ENCODE assay signal across 18 cellular contexts in genomic region chr6:140230282-140230681, GRCh38.
A peak's percentile ranks its signal among the peaks of the same experiment; 100 is the strongest.
DNase-seq lines count a peak whose midpoint lies in the region; ATAC-seq and TF ChIP-seq lines count a peak whose summit lies in the region.
"Had no signal": no experiment of that assay in that cellular context is flagged by ENCODE, and none has a peak within 500 bp of the region (broad histone marks: within the 10 kb centered on the region; RNA-seq: fewer than 3 reads in every experiment).

No MANE protein-coding gene starts in this region.

- H4K91ac ChIP-seq in mesenchymal stem cell (ENCODE audit: low read length) = peak overlapping the region; percentile 50

- H3K36me3 ChIP-seq in mesenchymal stem cell (ENCODE audit: control insufficient read depth in 1 of 2, insufficient read depth in 2 of 2, low read depth in 1 of 2, low read length in 2 of 2) = no peaks in the 10 kb centered on the region
- H3K36me3 ChIP-seq: BE2C had no signal

- no peaks in the 10 kb centered on the region for H3K27me3 ChIP-seq in mesenchymal stem cell (ENCODE audit: control insufficient read depth in 1 of 2, insufficient read depth in 1 of 2, low read length in 2 of 2)
- H3K27me3 ChIP-seq: BE2C had no signal

- DNase-seq in NCI-H1417 (lab: John Stamatoyannopoulos, UW) = peak in 2 of 3 experiments; percentile 12 to 24
- DNase-seq in NCI-H1417 treated with DMSO at 0.1 percent for 48 hours (lab: John Stamatoyannopoulos, UW) = no peak
- DNase-seq in mesenchymal stem cell = no peak
- no peak for DNase-seq in NCI-H1436 (lab: John Stamatoyannopoulos, UW)
- no peak for DNase-seq in NCI-H1092 treated with DMSO at 0.1 percent for 48 hours (lab: John Stamatoyannopoulos, UW)
- no peak for DNase-seq in iPS-NIHi11 (ENCODE audit: low spot score)
- DNase-seq: 8988T; BE2C; CD4-positive, alpha-beta memory T cell; GDM1; MM.1S; NCI-H1105; NCI-H1930; NCI-H2171; NCI-H446; NCI-H748 treated with DMSO at 0.1 percent for 48 hours had no signal

- peaks cover 9% of the 10 kb centered on the region for H3K9me3 ChIP-seq in mesenchymal stem cell (ENCODE audit: control insufficient read depth, low read length)
- H3K9me3 ChIP-seq: BE2C had no signal

- H3K14ac ChIP-seq in mesenchymal stem cell (ENCODE audit: low read length in 2 of 2) = no peak overlapping the region

- no peaks in the 10 kb centered on the region for H3K79me1 ChIP-seq in mesenchymal stem cell (replicated peaks; ENCODE audit: low read length, poor library complexity, severe bottlenecking)

- H2BK120ac ChIP-seq in mesenchymal stem cell (ENCODE audit: low read depth, low read length) = no peak overlapping the region

- no peak for ATAC-seq in GM21447 (IDR thresholded peaks at IDR 0.05; ENCODE audit: unreplicated experiment)

- H2AK5ac ChIP-seq in mesenchymal stem cell (ENCODE audit: low read length, severe bottlenecking) = no peak overlapping the region

- no peak overlapping the region for H2BK15ac ChIP-seq in mesenchymal stem cell (ENCODE audit: low read depth, poor library complexity, severe bottlenecking)

- no peak overlapping the region for H3K9ac ChIP-seq in mesenchymal stem cell (ENCODE audit: low read length)

- H3K4me2 ChIP-seq in mesenchymal stem cell (ENCODE audit: low read length, poor library complexity, severe bottlenecking) = no peak overlapping the region

- no peak overlapping the region for H2AFZ ChIP-seq in mesenchymal stem cell (ENCODE audit: low read depth, low read length)

- no peak for TF ChIP-seq CTCF in VCaP (conservative IDR thresholded peaks at IDR 0.05)

- no peak overlapping the region for H3K4me3 ChIP-seq in mesenchymal stem cell (ENCODE audit: insufficient read depth in 1 of 2, low read depth in 1 of 2, low read length in 2 of 2)

- H3K23ac ChIP-seq in mesenchymal stem cell (ENCODE audit: low read length in 2 of 2) = no peak overlapping the region

- no peak overlapping the region for H2BK12ac ChIP-seq in mesenchymal stem cell (ENCODE audit: low read length in 2 of 2)

- WGBS in mesenchymal stem cell = 54% methylated on average over 2 of the region's 2 CpGs

- H3K27ac ChIP-seq in VCaP (peak overlapping the region; percentile 38; the same call in 1 of the 2 replicates), mesenchymal stem cell (ENCODE audit: low read length, poor library complexity, severe bottlenecking) (no peak overlapping the region)

- H3K4me1 ChIP-seq in mesenchymal stem cell (ENCODE audit: control insufficient read depth, insufficient read depth, low read depth, low read length) = no peaks in the 10 kb centered on the region

- no peak overlapping the region for H3K4ac ChIP-seq in mesenchymal stem cell (ENCODE audit: low read depth in 1 of 2, low read length in 2 of 2)

- no peak overlapping the region for H4K8ac ChIP-seq in mesenchymal stem cell (ENCODE audit: low read length)

- H3K18ac ChIP-seq in mesenchymal stem cell (ENCODE audit: low read depth in 1 of 2, low read length in 2 of 2) = no peak overlapping the region

- H2BK5ac ChIP-seq in mesenchymal stem cell (ENCODE audit: low read depth, low read length, poor library complexity, severe bottlenecking) = no peak overlapping the region

Comparison
In these comparisons a context has a peak if more than half of its experiments do, and no peak if none do; other contexts are left out.
1. DNase-seq: peak in NCI-H1417 (2 of 3); none in NCI-H1417 treated with DMSO at 0.1 percent for 48 hours (single experiment), mesenchymal stem cell (single experiment), NCI-H1436 (single experiment), NCI-H1092 treated with DMSO at 0.1 percent for 48 hours (single experiment) and iPS-NIHi11 (single experiment).